In genomic region chr4:59969909-59970308, GRCh38 we compare ENCODE assay signal across 39 cellular contexts.
"Had no signal": no experiment of that assay in that cellular context is flagged by ENCODE, and none has a peak within 500 bp of the region (broad histone marks: within the 10 kb centered on the region; RNA-seq: fewer than 3 reads in every experiment).

No MANE protein-coding gene starts in this region.

- H3K27ac ChIP-seq: brain microvascular endothelial cell, cardiac muscle cell, Peyer's patch, VCaP had no signal

- H3K27me3 ChIP-seq: brain microvascular endothelial cell, cardiac muscle cell, Peyer's patch had no signal

- H3K4me1 ChIP-seq: Peyer's patch had no signal

- H3K4me3 ChIP-seq: cardiac muscle cell, Peyer's patch had no signal

- DNase-seq: activated B cell treated with CpG ODN at 0.5 μM for 24 hours; activated CD4-positive, alpha-beta memory T cell treated with anti-CD3 and anti-CD28 coated beads, Interleukin-2, amount 10 ng/mL, durations not matched to agents 7 days and 5 days; activated CD4-positive, alpha-beta T cell treated with anti-CD3 and anti-CD28 coated beads for 4 hours; activated CD4-positive, CD25-positive, alpha-beta regulatory T cell treated with anti-CD3 and anti-CD28 coated beads, Interleukin-2, amount 50 U/mL, for 72 hours; activated CD8-positive, alpha-beta memory T cell treated with anti-CD3 and anti-CD28 coated beads for 24 hours; activated CD8-positive, alpha-beta memory T cell treated with anti-CD3 and anti-CD28 coated beads, Interleukin-2, amount 10 ng/mL, durations not matched to agents 7 days and 5 days; activated effector memory CD4-positive, alpha-beta T cell treated with anti-CD3 and anti-CD28 coated beads, Interleukin-2, amount 50 U/mL, for 16 hours; activated naive CD4-positive, alpha-beta T cell; activated naive CD4-positive, alpha-beta T cell treated with anti-CD3 and anti-CD28 coated beads, Interleukin-2, amount 50 U/mL, for 16 hours; activated naive CD8-positive, alpha-beta T cell treated with anti-CD3 and anti-CD28 coated beads for 36 hours; activated T-cell treated with anti-CD3 and anti-CD28 coated beads, Interleukin-2, amount 50 U/mL, for 1 hour; activated T-cell treated with anti-CD3 and anti-CD28 coated beads, Interleukin-2, amount 50 U/mL, for 72 hours; amniotic stem cell; aorta; brain microvascular endothelial cell; Kasumi-1; KG1; MM.1S; MV-4-11; NCI-H1092; NCI-H1436 treated with DMSO at 0.1 percent for 48 hours; NCI-H1694 treated with DMSO at 0.1 percent for 48 hours; NCI-H2029; NCI-H2171 treated with DMSO at 0.1 percent for 48 hours; NCI-H2227 treated with DMSO at 0.1 percent for 48 hours; NCI-H446; NCI-H524; NCI-H69; NCI-H82; PC-3; Peyer's patch; RPMI8226; SW 1271; T-helper 1 cell; T-helper 2 cell; T-helper 9 cell had no signal

- H3K36me3 ChIP-seq: brain microvascular endothelial cell, cardiac muscle cell, Peyer's patch had no signal

- ATAC-seq: activated CD8-positive, alpha-beta memory T cell treated with anti-CD3 and anti-CD28 coated beads, Interleukin-2, amount 10 ng/mL, durations not matched to agents 7 days and 5 days; activated T-cell treated with anti-CD3 and anti-CD28 coated beads, Interleukin-2, amount 50 U/mL, for 72 hours; activated T-helper 17 cell treated with anti-CD3 and anti-CD28 coated beads, Interleukin-2, amount 50 U/mL, for 72 hours; PC-3 had no signal

- H3K9me3 ChIP-seq: Peyer's patch had no signal
